In genomic region chr19:9584073-9584833, GRCh38 we compare ENCODE assay signal across 1 cellular context.
TF ChIP-seq lines count a peak whose summit lies in the region.

Gene ZNF121 (minus strand): TSS chr19:9584504. CDS start chr19:9568097, 16,407 bp downstream.

TF ChIP-seq in K562, 482 proteins besides CTCF, POLR2A, EP300 and RAD21 (continued from another document and continues in another):
- TF ChIP-seq ARID3B (CRISPR knock-in tag; IDR thresholded peaks at IDR 0.05; ENCODE audit: borderline replicate concordance) = no peak
- TF ChIP-seq E2F8 (IDR thresholded peaks at IDR 0.05; ENCODE audit: low read depth, partially characterized antibody) = peak; percentile 56
- TF ChIP-seq E2F1 (CRISPR knock-in tag; IDR thresholded peaks at IDR 0.05) = no peak
- TF ChIP-seq RHOXF2B (CRISPR knock-in tag; conservative IDR thresholded peaks at IDR 0.05) = no peak
- TF ChIP-seq BRF1 (IDR thresholded peaks at IDR 0.05; ENCODE audit: borderline replicate concordance, extremely low read depth, insufficient read length) = no peak
- TF ChIP-seq FOXK1 (CRISPR knock-in tag; IDR thresholded peaks at IDR 0.05; ENCODE audit: borderline replicate concordance) = peak; percentile 60; the same call in 1 of the 2 replicates
- TF ChIP-seq PCBP2 (IDR thresholded peaks at IDR 0.05; ENCODE audit: low read depth, low read length, poor library complexity, severe bottlenecking) = no peak
- TF ChIP-seq DPF2 (IDR thresholded peaks at IDR 0.05) = no peak
- TF ChIP-seq GATA2 (CRISPR knock-in tag; IDR thresholded peaks at IDR 0.05) = peak; percentile 28; the same call in 1 of the 2 replicates
- no peak for TF ChIP-seq ZNF280A (IDR thresholded peaks at IDR 0.05; ENCODE audit: low read depth, partially characterized antibody)
- peak; percentile 53 for TF ChIP-seq NBN (IDR thresholded peaks at IDR 0.05; ENCODE audit: low read depth)
- peak; percentile 56 for TF ChIP-seq HCFC1 (IDR thresholded peaks at IDR 0.05; ENCODE audit: low read depth, low read length)
- TF ChIP-seq CAMTA2 (CRISPR knock-in tag; conservative IDR thresholded peaks at IDR 0.05) = no peak
- TF ChIP-seq ELF1 (tag; IDR thresholded peaks at IDR 0.05) = peak; percentile 77; the same call in 1 of the 2 replicates
- peak; percentile 91 for TF ChIP-seq SAP30 (IDR thresholded peaks at IDR 0.05; ENCODE audit: borderline replicate concordance, insufficient read depth, low read depth, low read length, poor library complexity, severe bottlenecking)
- no peak for TF ChIP-seq ZFP30 (CRISPR knock-in tag; IDR thresholded peaks at IDR 0.05; ENCODE audit: borderline replicate concordance)
- TF ChIP-seq TCF7 (IDR thresholded peaks at IDR 0.05; ENCODE audit: borderline replicate concordance) = no peak
- TF ChIP-seq ZNF449 (CRISPR knock-in tag; IDR thresholded peaks at IDR 0.05) = no peak
- TF ChIP-seq ARNT (IDR thresholded peaks at IDR 0.05) = no peak
- no peak for TF ChIP-seq STAT5A (IDR thresholded peaks at IDR 0.05; ENCODE audit: borderline replicate concordance, low read length)
- no peak for TF ChIP-seq CREB5 (CRISPR knock-in tag; IDR thresholded peaks at IDR 0.05)
- no peak for TF ChIP-seq FOS (IDR thresholded peaks at IDR 0.05; ENCODE audit: extremely low read depth, insufficient read length)
- TF ChIP-seq THRAP3 (IDR thresholded peaks at IDR 0.05; ENCODE audit: borderline replicate concordance) = no peak
- peak; percentile 81 for TF ChIP-seq BRD4 (IDR thresholded peaks at IDR 0.05)
- TF ChIP-seq OTX1 (CRISPR knock-in tag; IDR thresholded peaks at IDR 0.05) = peak; percentile 74; the same call in 1 of the 2 replicates
- TF ChIP-seq PHB2 (IDR thresholded peaks at IDR 0.05; ENCODE audit: low read depth) = no peak
- TF ChIP-seq RBFOX2 (IDR thresholded peaks at IDR 0.05; ENCODE audit: low read depth, low read length) = peak; percentile 99
- no peak for TF ChIP-seq HNRNPH1 (optimal IDR thresholded peaks at IDR 0.05; ENCODE audit: low read depth, low read length)
- no peak for TF ChIP-seq ZNF24 (IDR thresholded peaks at IDR 0.05)
- TF ChIP-seq POLR2B (IDR thresholded peaks at IDR 0.05; ENCODE audit: low read depth, partially characterized antibody) = peak; percentile 88
- no peak for TF ChIP-seq CCAR2 (IDR thresholded peaks at IDR 0.05; ENCODE audit: low read depth, low read length)
- no peak for TF ChIP-seq ZMIZ1 (IDR thresholded peaks at IDR 0.05; ENCODE audit: low read depth in 2 of 2, low read length in 2 of 2)
- TF ChIP-seq ZNF518B (CRISPR knock-in tag; IDR thresholded peaks at IDR 0.05) = no peak
- TF ChIP-seq CUX1 (CRISPR knock-in tag; IDR thresholded peaks at IDR 0.05) = no peak
- TF ChIP-seq ETV5 (CRISPR knock-in tag; IDR thresholded peaks at IDR 0.05; ENCODE audit: low read depth) = peak; percentile 98
- TF ChIP-seq RFX7 (CRISPR knock-in tag; IDR thresholded peaks at IDR 0.05) = no peak
- no peak for TF ChIP-seq RAD51 (IDR thresholded peaks at IDR 0.05; ENCODE audit: borderline replicate concordance, low read depth)
